Comparison of ENCODE assay signal across 8 cellular contexts in genomic region chr16:57447142-57447962, GRCh38. TPM values are rescaled to one million over a fixed set of nuclear protein-coding genes. Genes with fewer than 3 reads are reported as not detected.
A peak's percentile ranks its signal among the peaks of the same experiment; 100 is the strongest.
DNase-seq lines count a peak whose midpoint lies in the region; ATAC-seq and TF ChIP-seq lines count a peak whose summit lies in the region.

Gene CIAPIN1 (minus strand): TSS chr16:57447385. CDS start chr16:57440928, 6,457 bp downstream.
Gene COQ9 (plus strand): TSS chr16:57447479. CDS start chr16:57447506, 27 bp downstream.

- H3K79me2 ChIP-seq in mammary epithelial cell (ENCODE audit: insufficient read depth, low read length): peaks cover 78% of the 10 kb centered on the region
- peaks cover 63% of the 10 kb centered on the region for H3K79me2 ChIP-seq in smooth muscle cell (ENCODE audit: low read depth)

- POLR2A ChIA-PET in AG04450 (lab: Yijun Ruan, JAX): interaction anchor here (1.0 to 2.2 kb wide), 8 partner anchors 10 to 288 kb away, joined by 3 to 15 read pairs (median 4); partner anchors contain the start of genes KATNB1, POLR2C, PSME3IP1 and RSPRY1

- dilution Hi-C loops in mammary epithelial cell (cut with HindIII; ENCODE audit: low sequenced_read_pairs): no loop called here

- H3K9me3 ChIP-seq in AG04450 (ENCODE audit: control insufficient read depth, insufficient read depth, low read length) (no peaks in the 10 kb centered on the region; the same call in 1 of the 2 replicates), mammary epithelial cell (replicated peaks; ENCODE audit: insufficient read depth, low read length) (no peaks in the 10 kb centered on the region), smooth muscle cell (replicated peaks; ENCODE audit: low read depth) (no peaks in the 10 kb centered on the region)

- BruUV-seq in mammary epithelial cell (replicated peaks; lab: Mats Ljungman, UMichigan): TSS peak; percentile 43

- H3K4me2 ChIP-seq in mammary epithelial cell (ENCODE audit: insufficient read depth, low read depth, low read length) (peak within 1 kb of the TSS; percentile 94), smooth muscle cell (peak within 1 kb of the TSS; percentile 96)

- intact Hi-C loops in mammary epithelial cell (cut with micrococcal nuclease): loop anchor here (1.0 kb wide), 1 partner anchor 147 kb away; no protein-coding TSS in a partner anchor

- H3K4me3 ChIP-seq in AG04450 (ENCODE audit: low read depth, low read length): peak within 1 kb of the TSS; percentile 92
- peak within 1 kb of the TSS; percentile 94 for H3K4me3 ChIP-seq in WI38 (ENCODE audit: low read depth, low read length)
- peak within 1 kb of the TSS; percentile 86 to 98 (median 94) for H3K4me3 ChIP-seq in mammary epithelial cell (replicated peaks in 1 of 3; ENCODE audit: insufficient read depth in 1 of 3, low read depth in 2 of 3, low read length in 3 of 3)
- H3K4me3 ChIP-seq in smooth muscle cell: peak within 1 kb of the TSS; percentile 98

- H2AFZ ChIP-seq in mammary epithelial cell (ENCODE audit: low read depth, low read length) (peak within 1 kb of the TSS; percentile 94), smooth muscle cell (ENCODE audit: low read depth) (peak within 1 kb of the TSS; percentile 88)

- no peaks in the 10 kb centered on the region for H3F3A ChIP-seq in smooth muscle cell (ENCODE audit: low read depth)

- H4K20me1 ChIP-seq in mammary epithelial cell (ENCODE audit: insufficient read depth, low read length) (no peaks in the 10 kb centered on the region), smooth muscle cell (ENCODE audit: low read depth) (no peaks in the 10 kb centered on the region)

- TF ChIP-seq CTCF in AG04450 (IDR thresholded peaks at IDR 0.05; ENCODE audit: low read depth, low read length): no peak
- no peak for TF ChIP-seq CTCF in WI38 (IDR thresholded peaks at IDR 0.05; ENCODE audit: low read depth, low read length)
- TF ChIP-seq CTCF in mammary epithelial cell (conservative IDR thresholded peaks at IDR 0.05 in 1 of 2, IDR thresholded peaks at IDR 0.05 in 1 of 2; ENCODE audit: extremely low read depth in 1 of 2, insufficient read depth in 1 of 2, low read depth in 1 of 2, low read length in 2 of 2): no peak
- TF ChIP-seq CTCF in smooth muscle cell (IDR thresholded peaks at IDR 0.05; ENCODE audit: borderline replicate concordance, insufficient read depth, poor library complexity, severe bottlenecking): no peak

- DNase-seq in AG04450 (ENCODE audit: low read depth, low spot score) (peak; percentile 77), NCI-H2227 treated with DMSO at 0.1 percent for 48 hours (lab: John Stamatoyannopoulos, UW) (peak; percentile 72), mammary epithelial cell (peak; percentile 92), iPS-NIHi7 (ENCODE audit: extremely low spot score) (peak; percentile 97), smooth muscle cell (lab: John Stamatoyannopoulos, UW; ENCODE audit: unreplicated experiment) (peak; percentile 56)

- H3K27me3 ChIP-seq in AG04450 (ENCODE audit: control insufficient read depth, insufficient read depth, low read length) (no peaks in the 10 kb centered on the region), mammary epithelial cell (ENCODE audit: insufficient read depth, low read length) (no peaks in the 10 kb centered on the region), smooth muscle cell (ENCODE audit: low read depth) (no peaks in the 10 kb centered on the region)

- WGBS in mammary epithelial cell (ENCODE audit: low coverage, missing lambda C conversion rate): 0% methylated on average over 9 of the region's 70 CpGs
- under 1% methylated on average over 62 of the region's 70 CpGs for WGBS in smooth muscle cell (ENCODE audit: low lambda C conversion rate)

- H3K9ac ChIP-seq in mammary epithelial cell (ENCODE audit: insufficient read depth, low read length): peak within 1 kb of the TSS; percentile 89
- peak within 1 kb of the TSS; percentile 95 for H3K9ac ChIP-seq in smooth muscle cell (ENCODE audit: low read depth)

- in situ Hi-C loops in mammary epithelial cell (cut with MboI; ENCODE audit: low sequenced_read_pairs in 2 of 2): no loop called here

- H3K36me3 ChIP-seq in mammary epithelial cell (ENCODE audit: insufficient read depth, low read length): peaks cover 9% of the 10 kb centered on the region
- H3K36me3 ChIP-seq in smooth muscle cell (ENCODE audit: low read depth): peaks cover 5% of the 10 kb centered on the region

- peak; percentile 99 for ATAC-seq in GM18907 (IDR thresholded peaks at IDR 0.05; ENCODE audit: unreplicated experiment)
- peak; percentile 99 for ATAC-seq in HG03139 (IDR thresholded peaks at IDR 0.05; ENCODE audit: unreplicated experiment)

- H3K4me1 ChIP-seq in mammary epithelial cell (ENCODE audit: insufficient read depth, low read length) (peaks cover 11% of the 10 kb centered on the region), smooth muscle cell (ENCODE audit: low read depth) (peaks cover 8% of the 10 kb centered on the region)

- CTCF ChIA-PET in AG04450 (lab: Charles Lee): interaction anchor here (0.7 to 1.3 kb wide), 5 partner anchors 15 to 125 kb away, joined by 3 to 13 read pairs (median 4); partner anchors contain the start of gene POLR2C
- CTCF ChIA-PET in mammary epithelial cell (lab: Charles Lee; ENCODE audit: low non-redundant PET): interaction anchor here (0.6 kb wide), 1 partner anchor 15 kb away, joined by 3 read pairs; no protein-coding TSS in a partner anchor

- H3K27ac ChIP-seq in AG04450 (ENCODE audit: low read depth, low read length) (peak within 1 kb of the TSS; percentile 65), mammary epithelial cell (ENCODE audit: insufficient read depth, low read depth, low read length) (peak within 1 kb of the TSS; percentile 86), smooth muscle cell (ENCODE audit: low read depth) (peak within 1 kb of the TSS; percentile 72)

RNA-seq across cellular contexts. Expression of gene CIAPIN1, which starts in this region (rescaled TPM):
- polyA plus RNA-seq in AG04450 (2011; rRNA removed) (48.6 and 49.7 TPM in 2 replicates), mammary epithelial cell (63.8 TPM), smooth muscle cell (58.1 and 67.4 TPM in 2 replicates)
- polyA minus RNA-seq in AG04450 (2011; rRNA and poly(A)+ RNA removed): 24.1 and 24.3 TPM in 2 replicates
- total RNA-seq in mammary epithelial cell (10 to 100 TPM; 60.8 to 69.9 TPM), smooth muscle cell (36.6 and 39.5 TPM in 2 replicates)
- polyA minus RNA-seq in mammary epithelial cell: 56.2 TPM

RNA-seq across cellular contexts. Expression of gene COQ9, which starts in this region (rescaled TPM):
- polyA plus RNA-seq in AG04450 (2011; rRNA removed) (59.0 and 60.3 TPM in 2 replicates), mammary epithelial cell (69.8 TPM), smooth muscle cell (59.7 and 62.1 TPM in 2 replicates)
- 39.3 and 40.0 TPM in 2 replicates for polyA minus RNA-seq in AG04450 (2011; rRNA and poly(A)+ RNA removed)
- total RNA-seq in mammary epithelial cell (10 to 100 TPM; 41.2 to 42.5 TPM), smooth muscle cell (34.7 and 38.1 TPM in 2 replicates)
- 96.9 TPM for polyA minus RNA-seq in mammary epithelial cell

Comparison
In these comparisons a context has a peak if more than half of its experiments do, and no peak if none do; other contexts are left out.
1. Peak in every context shown above with its lines: DNase-seq, ATAC-seq, H3K4me3 ChIP-seq and H3K27ac ChIP-seq.